Comparison of ENCODE assay signal across 9 cellular contexts in genomic region chr2:230827774-230828271, GRCh38. TPM values are rescaled to one million over a fixed set of nuclear protein-coding genes. Genes with fewer than 3 reads are reported as not detected.
A peak's percentile ranks its signal among the peaks of the same experiment; 100 is the strongest.
DNase-seq lines count a peak whose midpoint lies in the region; ATAC-seq and TF ChIP-seq lines count a peak whose summit lies in the region.
"Had no signal": no experiment of that assay in that cellular context is flagged by ENCODE, and none has a peak within 500 bp of the region (broad histone marks: within the 10 kb centered on the region; RNA-seq: fewer than 3 reads in every experiment).

No MANE protein-coding gene starts in this region.

- H3K4me1 Mint-ChIP-seq in stimulated activated naive CD8-positive, alpha-beta T cell treated with anti-CD3 and anti-CD28 coated beads, Interleukin-15, amount 100 ng/mL, for 72 hours: peaks cover 36% of the 10 kb centered on the region
- H3K4me1 Mint-ChIP-seq in activated naive CD8-positive, alpha-beta T cell treated with anti-CD3 and anti-CD28 coated beads, Interleukin-2, amount 10 ng/mL, durations not matched to agents 7 days and 5 days: peaks cover 14% of the 10 kb centered on the region

- no peak for DNase-seq in stimulated activated naive CD8-positive, alpha-beta T cell treated with anti-CD3 and anti-CD28 coated beads, Interleukin-15, amount 100 ng/mL, for 72 hours
- no peak for DNase-seq in stimulated activated naive CD8-positive, alpha-beta T cell treated with anti-CD3 and anti-CD28 coated beads, Interleukin-15, Interleukin-2, amounts not matched to agents 100 U/mL and 50 U/mL, for 24 hours
- no peak for DNase-seq in activated naive CD8-positive, alpha-beta T cell treated with anti-CD3 and anti-CD28 coated beads, Interleukin-2, amount 10 ng/mL, durations not matched to agents 7 days and 5 days
- DNase-seq in lower lobe of right lung (no peak), vagina (ENCODE audit: extremely low spot score in 2 of 2) (no peak), dedifferentiated amniotic fluid mesenchymal stem cell (ENCODE audit: extremely low spot score) (no peak), NCI-H226 (no peak)
- DNase-seq: NCI-H187 had no signal

- no peaks in the 10 kb centered on the region for H3K36me3 ChIP-seq in lower lobe of right lung
- no peaks in the 10 kb centered on the region for H3K36me3 ChIP-seq in vagina

- ATAC-seq in stimulated activated naive CD8-positive, alpha-beta T cell treated with anti-CD3 and anti-CD28 coated beads, Interleukin-15, amount 100 ng/mL, for 72 hours: peak; percentile 31
- no peak for ATAC-seq in stimulated activated naive CD8-positive, alpha-beta T cell treated with anti-CD3 and anti-CD28 coated beads, Interleukin-15, Interleukin-2, amounts not matched to agents 100 U/mL and 50 U/mL, for 24 hours
- no peak for ATAC-seq in activated naive CD8-positive, alpha-beta T cell treated with anti-CD3 and anti-CD28 coated beads, Interleukin-2, amount 10 ng/mL, durations not matched to agents 7 days and 5 days (ENCODE audit: low read depth)
- ATAC-seq in lower lobe of right lung (no peak), HG03354 (IDR thresholded peaks at IDR 0.05; ENCODE audit: poor library complexity, severe bottlenecking, unreplicated experiment) (no peak)

- H3K9me3 Mint-ChIP-seq in stimulated activated naive CD8-positive, alpha-beta T cell treated with anti-CD3 and anti-CD28 coated beads, Interleukin-15, amount 100 ng/mL, for 72 hours: no peaks in the 10 kb centered on the region
- no peaks in the 10 kb centered on the region for H3K9me3 Mint-ChIP-seq in activated naive CD8-positive, alpha-beta T cell treated with anti-CD3 and anti-CD28 coated beads, Interleukin-2, amount 10 ng/mL, durations not matched to agents 7 days and 5 days

- H3K4me1 ChIP-seq in lower lobe of right lung (peaks cover 17% of the 10 kb centered on the region), vagina (peaks cover 21% of the 10 kb centered on the region)

- no peak for TF ChIP-seq POLR2A in vagina (IDR thresholded peaks at IDR 0.05)

- no peak overlapping the region for H3K27ac Mint-ChIP-seq in stimulated activated naive CD8-positive, alpha-beta T cell treated with anti-CD3 and anti-CD28 coated beads, Interleukin-15, amount 100 ng/mL, for 72 hours
- no peak overlapping the region for H3K27ac Mint-ChIP-seq in activated naive CD8-positive, alpha-beta T cell treated with anti-CD3 and anti-CD28 coated beads, Interleukin-2, amount 10 ng/mL, durations not matched to agents 7 days and 5 days

- POLR2A ChIA-PET in activated naive CD8-positive, alpha-beta T cell treated with anti-CD3 and anti-CD28 coated beads, Interleukin-2, amount 10 ng/mL, durations not matched to agents 7 days and 5 days (lab: Charles Lee): no interaction called here

- intact Hi-C loops in lower lobe of right lung (cut with DNase I) (no loop called here), vagina (cut with DNase I) (no loop called here)

- no peaks in the 10 kb centered on the region for H3K36me3 Mint-ChIP-seq in activated naive CD8-positive, alpha-beta T cell treated with anti-CD3 and anti-CD28 coated beads, Interleukin-2, amount 10 ng/mL, durations not matched to agents 7 days and 5 days

- H3K4me3 ChIP-seq in lower lobe of right lung: peak overlapping the region; percentile 39
- H3K4me3 ChIP-seq in vagina: peak overlapping the region; percentile 12 to 37

- peaks cover 69% of the 10 kb centered on the region for H3K27me3 Mint-ChIP-seq in stimulated activated naive CD8-positive, alpha-beta T cell treated with anti-CD3 and anti-CD28 coated beads, Interleukin-15, amount 100 ng/mL, for 72 hours
- peaks cover 50% of the 10 kb centered on the region for H3K27me3 Mint-ChIP-seq in activated naive CD8-positive, alpha-beta T cell treated with anti-CD3 and anti-CD28 coated beads, Interleukin-2, amount 10 ng/mL, durations not matched to agents 7 days and 5 days

- H3K27ac ChIP-seq in lower lobe of right lung (no peak overlapping the region), vagina (no peak overlapping the region)

- H3K4me3 Mint-ChIP-seq in stimulated activated naive CD8-positive, alpha-beta T cell treated with anti-CD3 and anti-CD28 coated beads, Interleukin-15, amount 100 ng/mL, for 72 hours: peak overlapping the region; percentile 44 to 66
- peak overlapping the region; percentile 14 for H3K4me3 Mint-ChIP-seq in activated naive CD8-positive, alpha-beta T cell treated with anti-CD3 and anti-CD28 coated beads, Interleukin-2, amount 10 ng/mL, durations not matched to agents 7 days and 5 days

- H3K27me3 ChIP-seq in lower lobe of right lung (ENCODE audit: low read depth) (peaks cover 44% of the 10 kb centered on the region), vagina (no peaks in the 10 kb centered on the region)

- H3K9me3 ChIP-seq in lower lobe of right lung: no peaks in the 10 kb centered on the region
- no peaks in the 10 kb centered on the region for H3K9me3 ChIP-seq in vagina

- no peak for TF ChIP-seq CTCF in lower lobe of right lung (IDR thresholded peaks at IDR 0.05)
- TF ChIP-seq CTCF in vagina (IDR thresholded peaks at IDR 0.05): no peak

RNA-seq across cellular contexts. Expression of gene ITM2C, which starts 36.9 kb away (rescaled TPM):
- total RNA-seq in activated naive CD8-positive, alpha-beta T cell treated with anti-CD3 and anti-CD28 coated beads, Interleukin-2, amount 10 ng/mL, durations not matched to agents 7 days and 5 days: 100 to 1,000 TPM; 102 to 105 TPM
- total RNA-seq in lower lobe of right lung (27.6 TPM), vagina (86.2 TPM)
